Comparison of ENCODE assay signal across 8 cellular contexts in the genomic region with DNA sequence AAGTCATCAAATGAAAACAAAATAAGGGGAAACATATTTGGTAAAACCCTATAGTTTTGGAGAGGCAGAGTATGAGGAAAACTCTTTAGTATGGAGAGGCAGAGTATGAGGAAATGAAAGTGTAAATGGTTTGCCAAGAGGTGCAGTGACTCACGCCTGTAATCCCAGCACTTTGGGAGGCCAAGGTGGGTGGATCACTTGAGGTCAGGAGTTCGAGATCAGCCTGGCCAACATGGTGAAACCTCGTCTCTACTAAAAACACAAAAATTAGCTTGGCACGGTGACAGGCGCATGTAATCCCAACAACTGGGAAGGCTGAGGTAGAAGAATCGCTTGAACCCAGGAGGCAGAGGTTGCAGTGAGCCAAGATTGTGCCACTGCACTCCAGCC.
DNase-seq lines count a peak whose midpoint lies in the region; ATAC-seq, FAIRE-seq and TF ChIP-seq lines count a peak whose summit lies in the region.
"Not testable (repeated sequence)": the region's sequence is repeated elsewhere in the genome, so short reads cannot be mapped to it uniquely, and the experiment has no call there.

No MANE protein-coding gene starts in this region.

- H3K9me1 ChIP-seq in keratinocyte (ENCODE audit: control insufficient read depth, extremely low read depth, insufficient read depth, low read length) = not testable (repeated sequence)

- CTCF ChIA-PET in A549 (lab: Yijun Ruan, JAX) = not testable (repeated sequence)

- not testable (repeated sequence) for H4K20me1 ChIP-seq in keratinocyte (ENCODE audit: control insufficient read depth, extremely low read depth, insufficient read depth, low read length)

- H3K9me3 ChIP-seq in A549; keratinocyte (ENCODE audit: control insufficient read depth, low read depth, low read length); psoas muscle: not testable (repeated sequence)

- TF ChIP-seq EP300 in A549 (IDR thresholded peaks at IDR 0.05) = not testable (repeated sequence)

- not testable (repeated sequence) for H3K4me3 ChIP-seq in A549; keratinocyte (ENCODE audit: control insufficient read depth in 2 of 3, extremely low read depth in 1 of 3, insufficient read depth in 2 of 3, low read depth in 1 of 3, low read length in 3 of 3); psoas muscle

- POLR2A ChIA-PET in A549 (lab: Yijun Ruan, JAX) = not testable (repeated sequence)

- H2AFZ ChIP-seq in keratinocyte (ENCODE audit: control insufficient read depth, low read length) = not testable (repeated sequence)

- FAIRE-seq in A549 (lab: Jason Lieb, UNC); keratinocyte (lab: Jason Lieb, UNC): not testable (repeated sequence)

- TF ChIP-seq RAD21 in A549 (conservative IDR thresholded peaks at IDR 0.05 in 1 of 2, IDR thresholded peaks at IDR 0.05 in 1 of 2) = not testable (repeated sequence)

- peak overlapping the region; percentile 33; the same call in 2 of the 3 replicates for H3K4me2 ChIP-seq in A549
- H3K4me2 ChIP-seq in keratinocyte (ENCODE audit: control insufficient read depth, extremely low read depth, insufficient read depth, low read depth, low read length) = peak overlapping the region; percentile 27

- dilution Hi-C loops in keratinocyte (cut with MboI; ENCODE audit: extremely low pct_ligation_motif_present, low sequenced_read_pairs) = not testable (repeated sequence)

- H3K4me1 ChIP-seq in A549 (peaks cover 14% of the 10 kb centered on the region; the same call in 2 of the 3 replicates), keratinocyte (ENCODE audit: control insufficient read depth, extremely low read depth, insufficient read depth, low read length) (peaks cover 23% of the 10 kb centered on the region)
- H3K4me1 ChIP-seq in psoas muscle = not testable (repeated sequence)

- DNase-seq in A549 (ENCODE audit: low read depth in 1 of 2, low spot score in 1 of 2) (peak in 1 of 2 experiments; percentile 14), NOMO-1 (lab: John Stamatoyannopoulos, UW; ENCODE audit: unreplicated experiment in 2 of 2) (peak; percentile 72 to 83), amniotic epithelial cell (ENCODE audit: low read depth) (peak; percentile 29)
- DNase-seq in keratinocyte (ENCODE audit: low read depth, low spot score); psoas muscle: not testable (repeated sequence)

- TF ChIP-seq CTCF in A549 (IDR thresholded peaks at IDR 0.05); keratinocyte (optimal IDR thresholded peaks at IDR 0.05 in 1 of 3, IDR thresholded peaks at IDR 0.05 in 1 of 3, conservative IDR thresholded peaks at IDR 0.05 in 1 of 3; ENCODE audit: extremely low read depth in 1 of 3, insufficient read depth in 2 of 3, low read length in 3 of 3); psoas muscle (IDR thresholded peaks at IDR 0.05): not testable (repeated sequence)

- H3K27me3 ChIP-seq in keratinocyte (ENCODE audit: control insufficient read depth, extremely low read depth, insufficient read depth, low read length); psoas muscle (ENCODE audit: insufficient read depth in 3 of 3, low read length in 2 of 3): not testable (repeated sequence)

- WGBS in A549 (ENCODE audit: missing lambda C conversion rate) = 42% methylated on average over 6 of the region's 6 CpGs
- 49 to 59% (median 54%) methylated on average over 6 of the region's 6 CpGs for WGBS in psoas muscle, 3 donors

- intact Hi-C loops in psoas muscle (cut with DNase I) = not testable (repeated sequence)

- H3K9ac ChIP-seq in keratinocyte (ENCODE audit: control insufficient read depth, extremely low read depth, insufficient read depth, low read length) = not testable (repeated sequence)

- not testable (repeated sequence) for TF ChIP-seq POLR2A in A549 (IDR thresholded peaks at IDR 0.05; ENCODE audit: low read length)

- H3K27ac ChIP-seq in A549 (0 out of 6 replicates have a peak overlapping the region, but pooled peaks of 1 of the 2 experiments have one; percentile 42), keratinocyte (ENCODE audit: control insufficient read depth, insufficient read depth, low read length) (peak overlapping the region; percentile 66), psoas muscle (peak overlapping the region; percentile 57)

- not testable (repeated sequence) for H3K36me3 ChIP-seq in keratinocyte (ENCODE audit: control insufficient read depth in 2 of 2, extremely low read depth in 1 of 2, insufficient read depth in 2 of 2, low read length in 2 of 2); psoas muscle (ENCODE audit: insufficient read depth in 1 of 2, low read depth in 1 of 2)

- H3K79me2 ChIP-seq in keratinocyte (ENCODE audit: control insufficient read depth, insufficient read depth, low read length) = not testable (repeated sequence)

- ATAC-seq in A549 (peak in 1 of 2 experiments; percentile 43; a peak in 1 of 6 replicates), GM18868 (IDR thresholded peaks at IDR 0.05; ENCODE audit: unreplicated experiment) (peak; percentile 20), HG03280 (IDR thresholded peaks at IDR 0.05; ENCODE audit: unreplicated experiment) (peak; percentile 27), esophagus mucosa (peak; percentile 67), psoas muscle (peak in 1 of 4 donors; percentile 40)

TF ChIP-seq in A549, 52 proteins besides CTCF, POLR2A, EP300 and RAD21:
- TF ChIP-seq FOSL2 (IDR thresholded peaks at IDR 0.05) = not testable (repeated sequence)
- TF ChIP-seq FOSL2 (CRISPR knock-in tag; IDR thresholded peaks at IDR 0.05) = peak; percentile 32; the same call in 1 of the 2 replicates
TF ChIP-seq in A549: peak in this region for 1; not testable (repeated sequence) for 51.
